In the genomic region with DNA sequence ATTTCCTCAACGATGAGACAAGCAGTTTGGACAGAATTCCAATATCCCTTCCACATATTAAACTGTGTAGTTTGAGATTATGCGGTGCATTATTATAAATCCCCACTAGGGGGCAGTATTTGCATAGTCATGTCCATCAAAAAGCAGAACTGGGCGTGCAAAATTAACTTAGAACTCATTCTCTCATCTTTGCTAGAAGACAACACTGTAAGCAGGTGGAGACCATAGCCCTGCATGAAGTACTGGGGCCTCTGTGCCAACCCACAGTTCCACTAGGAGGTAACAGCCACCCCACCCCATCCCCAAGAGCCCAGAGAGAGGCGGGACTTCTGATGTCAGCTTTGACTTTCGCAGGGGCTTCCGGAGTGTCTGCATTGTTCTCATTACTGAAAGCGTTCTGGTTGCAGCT, we compare ENCODE assay signal across 8 cellular contexts.
A peak's percentile ranks its signal among the peaks of the same experiment; 100 is the strongest.
DNase-seq lines count a peak whose midpoint lies in the region; ATAC-seq and TF ChIP-seq lines count a peak whose summit lies in the region.

No MANE protein-coding gene starts in this region.

- CTCF ChIA-PET in HEK293 (lab: Yijun Ruan, JAX), result interaction anchor here (0.5 to 5.0 kb wide), 29 partner anchors 10 to 1998 kb away, joined by 3 to 44 read pairs (median 3); no protein-coding TSS in a partner anchor
- CTCF ChIA-PET in activated CD8-positive, alpha-beta T cell treated with anti-CD3 and anti-CD28 coated beads, Interleukin-2, amount 10 ng/mL, durations not matched to agents 7 days and 5 days (lab: Charles Lee), result interaction anchor here (1.0 to 2.1 kb wide), 7 partner anchors 11 to 659 kb away, joined by 3 to 7 read pairs (median 4); no protein-coding TSS in a partner anchor

- TF ChIP-seq POLR2A in ovary (IDR thresholded peaks at IDR 0.05), result no peak

- H3K27ac ChIP-seq in HEK293 (ENCODE audit: extremely low read depth, low read depth, low read length) (no peak overlapping the region), ovary (no peak overlapping the region)

- no peaks in the 10 kb centered on the region for H3K4me1 Mint-ChIP-seq in activated CD8-positive, alpha-beta T cell treated with anti-CD3 and anti-CD28 coated beads, Interleukin-2, amount 10 ng/mL, durations not matched to agents 7 days and 5 days (ENCODE audit: low read depth)

- TF ChIP-seq EP300 in ovary (IDR thresholded peaks at IDR 0.05), result no peak

- H3K4me3 Mint-ChIP-seq in activated CD8-positive, alpha-beta T cell treated with anti-CD3 and anti-CD28 coated beads, Interleukin-2, amount 10 ng/mL, durations not matched to agents 7 days and 5 days, result no peak overlapping the region

- ATAC-seq in activated CD8-positive, alpha-beta T cell treated with anti-CD3 and anti-CD28 coated beads, Interleukin-2, amount 10 ng/mL, durations not matched to agents 7 days and 5 days, result peak; percentile 53
- ATAC-seq in GM18870 (IDR thresholded peaks at IDR 0.05; ENCODE audit: unreplicated experiment), result no peak
- no peak for ATAC-seq in GM19035 (IDR thresholded peaks at IDR 0.05; ENCODE audit: unreplicated experiment)

- H3K27me3 ChIP-seq in ovary, result no peaks in the 10 kb centered on the region

- intact Hi-C loops in ovary (cut with DNase I), result no loop called here

- no peak overlapping the region for H3K4me3 ChIP-seq in HEK293 (ENCODE audit: low read depth, low read length)
- no peak overlapping the region for H3K4me3 ChIP-seq in ovary

- POLR2A ChIA-PET in HEK293 (lab: Yijun Ruan, JAX), result no interaction called here
- POLR2A ChIA-PET in activated CD8-positive, alpha-beta T cell treated with anti-CD3 and anti-CD28 coated beads, Interleukin-2, amount 10 ng/mL, durations not matched to agents 7 days and 5 days (lab: Charles Lee), result no interaction called here

- H3K27me3 Mint-ChIP-seq in activated CD8-positive, alpha-beta T cell treated with anti-CD3 and anti-CD28 coated beads, Interleukin-2, amount 10 ng/mL, durations not matched to agents 7 days and 5 days (ENCODE audit: low read depth), result peaks cover 2% of the 10 kb centered on the region

- no peaks in the 10 kb centered on the region for H3K36me3 ChIP-seq in HEK293 (ENCODE audit: control insufficient read depth in 2 of 2, insufficient read depth in 1 of 2, low read length in 2 of 2)
- no peaks in the 10 kb centered on the region for H3K36me3 ChIP-seq in ovary

- H3K36me3 Mint-ChIP-seq in activated CD8-positive, alpha-beta T cell treated with anti-CD3 and anti-CD28 coated beads, Interleukin-2, amount 10 ng/mL, durations not matched to agents 7 days and 5 days (ENCODE audit: low read depth), result no peaks in the 10 kb centered on the region

- H3K4me1 ChIP-seq in HEK293 (ENCODE audit: control insufficient read depth, insufficient read depth, low read length) (no peaks in the 10 kb centered on the region), ovary (ENCODE audit: insufficient read depth) (peaks cover 2% of the 10 kb centered on the region)

- H3K9me3 ChIP-seq in HEK293 (ENCODE audit: control insufficient read depth, insufficient read depth, low read depth, low read length), result no peaks in the 10 kb centered on the region
- no peaks in the 10 kb centered on the region for H3K9me3 ChIP-seq in ovary

- H3K27ac Mint-ChIP-seq in activated CD8-positive, alpha-beta T cell treated with anti-CD3 and anti-CD28 coated beads, Interleukin-2, amount 10 ng/mL, durations not matched to agents 7 days and 5 days, result no peak overlapping the region

- peak; percentile 55; the same call in 1 of the 2 replicates for TF ChIP-seq CTCF in HEK293 (tag by site-specific recombination; IDR thresholded peaks at IDR 0.05)
- peak; percentile 66 to 83 (median 78) for TF ChIP-seq CTCF in ovary (IDR thresholded peaks at IDR 0.05)

- H3K9me3 Mint-ChIP-seq in activated CD8-positive, alpha-beta T cell treated with anti-CD3 and anti-CD28 coated beads, Interleukin-2, amount 10 ng/mL, durations not matched to agents 7 days and 5 days (ENCODE audit: insufficient read depth), result no peaks in the 10 kb centered on the region

- WGBS in ovary, 3 donors, result 48 to 54% (median 53%) methylated on average over 7 of the region's 7 CpGs

- DNase-seq in DMS 273 (lab: John Stamatoyannopoulos, UW; ENCODE audit: unreplicated experiment), result peak; percentile 84
- peak; percentile 57 for DNase-seq in NCI-H345 (lab: John Stamatoyannopoulos, UW)
- peak; percentile 41 for DNase-seq in activated CD8-positive, alpha-beta T cell treated with anti-CD3 and anti-CD28 coated beads, Interleukin-2, amount 10 ng/mL, durations not matched to agents 7 days and 5 days
- DNase-seq in germinal center (ENCODE audit: low spot score), result peak; percentile 15
- DNase-seq in ovary, result peak in 2 of 5 donors; percentile 18 to 24

TF ChIP-seq in HEK293, 187 proteins besides CTCF, POLR2A, EP300 and RAD21:
- TF ChIP-seq ZSCAN30 (tag by site-specific recombination; IDR thresholded peaks at IDR 0.05), result 0 out of 2 replicates have a peak, but pooled peaks have one; percentile 12
- peak; percentile 75 for TF ChIP-seq ZNF654 (tag by site-specific recombination; IDR thresholded peaks at IDR 0.05; ENCODE audit: low read depth)
- TF ChIP-seq SP3 (tag by site-specific recombination; IDR thresholded peaks at IDR 0.05), result no peak
- TF ChIP-seq SP7 (tag by site-specific recombination; IDR thresholded peaks at IDR 0.05), result 0 out of 2 replicates have a peak, but pooled peaks have one; percentile 32
- TF ChIP-seq ZBTB8A (tag by site-specific recombination; IDR thresholded peaks at IDR 0.05), result peak; percentile 41; the same call in 1 of the 2 replicates
